ENCODE assay signal across 8 cellular contexts in genomic region chr4:124111922-124112321, GRCh38.
DNase-seq lines count a peak whose midpoint lies in the region; ATAC-seq, FAIRE-seq and TF ChIP-seq lines count a peak whose summit lies in the region.

No MANE protein-coding gene starts in this region.

- H3K79me2 ChIP-seq in mammary epithelial cell (ENCODE audit: insufficient read depth, low read length): no peaks in the 10 kb centered on the region

- in situ Hi-C loops in mammary epithelial cell (cut with MboI; ENCODE audit: low sequenced_read_pairs in 2 of 2): loop anchor here (25.0 kb wide), 5 partner anchors 350 to 1000 kb away; partner anchors contain the start of gene SPRY1 (in 1 of the 2)

- no peaks in the 10 kb centered on the region for H3K36me3 ChIP-seq in mammary epithelial cell (ENCODE audit: insufficient read depth, low read length)

- no peaks in the 10 kb centered on the region for H3K9me3 ChIP-seq in mammary epithelial cell (replicated peaks; ENCODE audit: insufficient read depth, low read length)

- no peak overlapping the region for H3K4me3 ChIP-seq in mammary epithelial cell (replicated peaks in 1 of 3; ENCODE audit: insufficient read depth in 1 of 3, low read depth in 2 of 3, low read length in 3 of 3)

- no TSS peak for BruUV-seq in mammary epithelial cell (replicated peaks; lab: Mats Ljungman, UMichigan)

- TF ChIP-seq CTCF in mammary epithelial cell (conservative IDR thresholded peaks at IDR 0.05 in 1 of 2, IDR thresholded peaks at IDR 0.05 in 1 of 2; ENCODE audit: extremely low read depth in 1 of 2, insufficient read depth in 1 of 2, low read depth in 1 of 2, low read length in 2 of 2): peak; percentile 58 to 66

- DNase-seq in NCI-H510A (lab: John Stamatoyannopoulos, UW): peak; percentile 10
- peak; percentile 52 for DNase-seq in mammary epithelial cell
- DNase-seq in left lobe of liver (ENCODE audit: low spot score): no peak
- DNase-seq in caudate nucleus (lab: John Stamatoyannopoulos, UW): no peak
- no peak for DNase-seq in naive thymus-derived CD8-positive, alpha-beta T cell
- no peak for DNase-seq in activated T-cell treated with anti-CD3 and anti-CD28 coated beads, Interleukin-2, amount 50 U/mL, for 48 hours

- WGBS in mammary epithelial cell (ENCODE audit: low coverage, missing lambda C conversion rate): 68% methylated on average over 2 of the region's 2 CpGs

- no peaks in the 10 kb centered on the region for H3K27me3 ChIP-seq in mammary epithelial cell (ENCODE audit: insufficient read depth, low read length)

- dilution Hi-C loops in mammary epithelial cell (cut with HindIII; ENCODE audit: low sequenced_read_pairs): no loop called here

- H2AFZ ChIP-seq in mammary epithelial cell (ENCODE audit: low read depth, low read length): no peak overlapping the region

- no peak overlapping the region for H3K4me3 Mint-ChIP-seq in naive thymus-derived CD8-positive, alpha-beta T cell

- H3K9me3 Mint-ChIP-seq in naive thymus-derived CD8-positive, alpha-beta T cell: no peaks in the 10 kb centered on the region

- H3K27ac ChIP-seq in mammary epithelial cell (ENCODE audit: insufficient read depth, low read depth, low read length) (no peak overlapping the region), caudate nucleus (ENCODE audit: low read depth, low read length) (no peak overlapping the region)

- ATAC-seq in HG02759 (IDR thresholded peaks at IDR 0.05; ENCODE audit: unreplicated experiment) (peak; percentile 48), left lobe of liver (peak; percentile 71)
- ATAC-seq in naive thymus-derived CD8-positive, alpha-beta T cell: no peak

- no peaks in the 10 kb centered on the region for H4K20me1 ChIP-seq in mammary epithelial cell (ENCODE audit: insufficient read depth, low read length)

- FAIRE-seq in G401.6 (lab: Jason Lieb, UNC): peak; percentile 94

- intact Hi-C loops in mammary epithelial cell (cut with micrococcal nuclease): loop anchor here (1.0 to 5.0 kb wide), 7 partner anchors 210 to 1009 kb away; no protein-coding TSS in a partner anchor

- no peaks in the 10 kb centered on the region for H3K27me3 Mint-ChIP-seq in naive thymus-derived CD8-positive, alpha-beta T cell

- CTCF ChIA-PET in mammary epithelial cell (lab: Charles Lee; ENCODE audit: low non-redundant PET): no interaction called here

- no peaks in the 10 kb centered on the region for H3K4me1 ChIP-seq in mammary epithelial cell (ENCODE audit: insufficient read depth, low read length)

- POLR2A ChIA-PET in naive thymus-derived CD8-positive, alpha-beta T cell (lab: Charles Lee): no interaction called here

- H3K4me2 ChIP-seq in mammary epithelial cell (ENCODE audit: insufficient read depth, low read depth, low read length): no peak overlapping the region

- no peak overlapping the region for H3K27ac Mint-ChIP-seq in naive thymus-derived CD8-positive, alpha-beta T cell

- no peaks in the 10 kb centered on the region for H3K36me3 Mint-ChIP-seq in naive thymus-derived CD8-positive, alpha-beta T cell

- H3K9ac ChIP-seq in mammary epithelial cell (ENCODE audit: insufficient read depth, low read length): no peak overlapping the region

- no peaks in the 10 kb centered on the region for H3K4me1 Mint-ChIP-seq in naive thymus-derived CD8-positive, alpha-beta T cell

Comparison
In these comparisons a context has a peak if more than half of its experiments do, and no peak if none do; other contexts are left out.
1. ATAC-seq: peak in HG02759 (single experiment) and left lobe of liver (single experiment); none in naive thymus-derived CD8-positive, alpha-beta T cell (0 of 2).
2. DNase-seq: peak in NCI-H510A (single experiment) and mammary epithelial cell (single experiment); none in left lobe of liver (single experiment), caudate nucleus (0 of 61), naive thymus-derived CD8-positive, alpha-beta T cell (0 of 10) and activated T-cell treated with anti-CD3 and anti-CD28 coated beads, Interleukin-2, amount 50 U/mL, for 48 hours (0 of 2).